In the genomic region with DNA sequence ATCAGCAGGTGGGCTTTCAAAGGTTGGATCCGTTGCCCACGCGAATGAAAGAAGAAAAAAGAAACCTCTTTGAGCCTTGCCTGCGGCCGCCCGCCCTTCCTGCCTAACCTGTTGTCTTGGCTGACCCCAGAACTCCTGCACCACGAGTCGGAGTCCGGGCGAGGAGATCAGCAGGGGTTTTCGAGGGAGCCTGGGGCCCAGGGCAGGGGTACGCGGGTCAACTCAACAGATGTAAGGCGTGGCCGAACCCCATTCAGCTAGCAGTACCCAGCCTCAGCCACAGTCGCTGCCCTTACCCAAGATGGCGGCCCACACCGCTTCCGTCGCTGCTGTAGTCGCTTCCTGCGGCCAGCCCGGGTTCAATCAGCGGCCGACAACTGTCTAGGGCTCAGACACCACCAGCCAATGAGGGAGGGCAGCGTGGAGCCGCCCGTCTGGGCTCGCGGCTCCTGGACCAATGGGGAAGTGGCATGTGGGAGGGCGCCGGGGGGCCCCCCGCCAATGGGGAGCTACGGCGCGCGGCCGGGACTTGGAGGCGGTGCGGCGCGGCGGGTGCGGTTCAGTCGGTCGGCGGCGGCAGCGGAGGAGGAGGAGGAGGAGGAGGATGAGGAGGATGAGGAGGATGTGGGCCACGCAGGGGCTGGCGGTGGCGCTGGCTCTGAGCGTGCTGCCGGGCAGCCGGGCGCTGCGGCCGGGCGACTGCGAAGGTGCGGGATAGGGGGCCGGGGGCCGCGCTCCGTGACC, we compare ENCODE assay signal across 1 cellular context.
TF ChIP-seq lines count a peak whose summit lies in the region.

Gene MANF, plus strand, starts transcription at position 562 of the 744 bp plus-strand sequence. Its CDS starts 52 bp downstream, at position 614.

TF ChIP-seq in K562, 482 proteins besides CTCF, POLR2A, EP300 and RAD21 (continued from another document and continues in another):
- TF ChIP-seq BRD9 (IDR thresholded peaks at IDR 0.05; ENCODE audit: low read depth, partially characterized antibody) (peak; percentile 36), ASH1L (IDR thresholded peaks at IDR 0.05; ENCODE audit: borderline replicate concordance, low read depth, partially characterized antibody) (peak; percentile 94), ZFP36 (IDR thresholded peaks at IDR 0.05; ENCODE audit: low read depth, low read length, partially characterized antibody) (peak; percentile 8), THRA (IDR thresholded peaks at IDR 0.05) (no peak), ELF1 (tag; IDR thresholded peaks at IDR 0.05) (0 out of 2 replicates have a peak, but pooled peaks have one; percentile 14), HNRNPK (IDR thresholded peaks at IDR 0.05; ENCODE audit: low read depth, low read length, poor library complexity, severe bottlenecking) (no peak), CEBPG (CRISPR knock-in tag; IDR thresholded peaks at IDR 0.05) (no peak), CEBPG (tag; conservative IDR thresholded peaks at IDR 0.05 in 1 of 2, IDR thresholded peaks at IDR 0.05 in 1 of 2) (no peak), CBFB (CRISPR knock-in tag; IDR thresholded peaks at IDR 0.05) (no peak), ZBTB33 (CRISPR knock-in tag; IDR thresholded peaks at IDR 0.05) (0 out of 2 replicates have a peak, but pooled peaks have one; percentile 24), CEBPZ (IDR thresholded peaks at IDR 0.05; ENCODE audit: borderline replicate concordance, low read depth, low read length) (peak; percentile 67; the same call in 1 of the 2 replicates), TSC22D4 (tag; IDR thresholded peaks at IDR 0.05) (no peak), PYGO2 (tag; IDR thresholded peaks at IDR 0.05) (no peak), ZNF778 (CRISPR knock-in tag; IDR thresholded peaks at IDR 0.05) (no peak), KDM1A (IDR thresholded peaks at IDR 0.05) (no peak), ZNF764 (CRISPR knock-in tag; IDR thresholded peaks at IDR 0.05; ENCODE audit: low read depth) (no peak), ZNF197 (CRISPR knock-in tag; IDR thresholded peaks at IDR 0.05; ENCODE audit: low read depth) (no peak), ZNF316 (IDR thresholded peaks at IDR 0.05) (peak; percentile 81), SIN3B (IDR thresholded peaks at IDR 0.05; ENCODE audit: low read depth) (peak; percentile 67; the same call in 1 of the 2 replicates), KLF13 (tag; IDR thresholded peaks at IDR 0.05; ENCODE audit: borderline replicate concordance, low read depth) (no peak), FOSL1 (tag; conservative IDR thresholded peaks at IDR 0.05) (no peak), U2AF1 (optimal IDR thresholded peaks at IDR 0.05; ENCODE audit: low read depth, low read length) (no peak), GATAD2A (IDR thresholded peaks at IDR 0.05) (no peak), ZNF785 (CRISPR knock-in tag; IDR thresholded peaks at IDR 0.05) (no peak), RBM17 (IDR thresholded peaks at IDR 0.05; ENCODE audit: borderline replicate concordance, low read depth, low read length) (no peak), TAF9B (IDR thresholded peaks at IDR 0.05; ENCODE audit: partially characterized antibody) (peak; percentile 68), NELFE (IDR thresholded peaks at IDR 0.05; ENCODE audit: insufficient read depth, insufficient read length) (no peak), ZNF57 (CRISPR knock-in tag; IDR thresholded peaks at IDR 0.05) (no peak), ILF3 (IDR thresholded peaks at IDR 0.05; ENCODE audit: borderline replicate concordance) (no peak), EHMT2 (IDR thresholded peaks at IDR 0.05) (peak; percentile 26; the same call in 1 of the 2 replicates), SP2 (IDR thresholded peaks at IDR 0.05; ENCODE audit: extremely low read depth, low read depth, low read length, poor library complexity, severe bottlenecking) (peak; percentile 78), ETV1 (tag; conservative IDR thresholded peaks at IDR 0.05; ENCODE audit: low read depth) (0 out of 2 replicates have a peak, but pooled peaks have one; percentile 39), SP1 (CRISPR knock-in tag; IDR thresholded peaks at IDR 0.05) (peak; percentile 80), PHTF2 (CRISPR knock-in tag; IDR thresholded peaks at IDR 0.05) (no peak), CBX2 (IDR thresholded peaks at IDR 0.05; ENCODE audit: insufficient read depth, low read length, poor library complexity, severe bottlenecking) (no peak), ZBED1 (IDR thresholded peaks at IDR 0.05) (no peak; the same call in 1 of the 2 replicates), ZNF668 (CRISPR knock-in tag; IDR thresholded peaks at IDR 0.05) (no peak), TRIM24 (IDR thresholded peaks at IDR 0.05) (no peak), HOMEZ (CRISPR knock-in tag; IDR thresholded peaks at IDR 0.05) (no peak), SMARCC2 (IDR thresholded peaks at IDR 0.05; ENCODE audit: low read depth) (no peak), RFX1 (IDR thresholded peaks at IDR 0.05) (no peak), NBN (IDR thresholded peaks at IDR 0.05; ENCODE audit: low read depth) (no peak)
- TF ChIP-seq, protein P1, sequence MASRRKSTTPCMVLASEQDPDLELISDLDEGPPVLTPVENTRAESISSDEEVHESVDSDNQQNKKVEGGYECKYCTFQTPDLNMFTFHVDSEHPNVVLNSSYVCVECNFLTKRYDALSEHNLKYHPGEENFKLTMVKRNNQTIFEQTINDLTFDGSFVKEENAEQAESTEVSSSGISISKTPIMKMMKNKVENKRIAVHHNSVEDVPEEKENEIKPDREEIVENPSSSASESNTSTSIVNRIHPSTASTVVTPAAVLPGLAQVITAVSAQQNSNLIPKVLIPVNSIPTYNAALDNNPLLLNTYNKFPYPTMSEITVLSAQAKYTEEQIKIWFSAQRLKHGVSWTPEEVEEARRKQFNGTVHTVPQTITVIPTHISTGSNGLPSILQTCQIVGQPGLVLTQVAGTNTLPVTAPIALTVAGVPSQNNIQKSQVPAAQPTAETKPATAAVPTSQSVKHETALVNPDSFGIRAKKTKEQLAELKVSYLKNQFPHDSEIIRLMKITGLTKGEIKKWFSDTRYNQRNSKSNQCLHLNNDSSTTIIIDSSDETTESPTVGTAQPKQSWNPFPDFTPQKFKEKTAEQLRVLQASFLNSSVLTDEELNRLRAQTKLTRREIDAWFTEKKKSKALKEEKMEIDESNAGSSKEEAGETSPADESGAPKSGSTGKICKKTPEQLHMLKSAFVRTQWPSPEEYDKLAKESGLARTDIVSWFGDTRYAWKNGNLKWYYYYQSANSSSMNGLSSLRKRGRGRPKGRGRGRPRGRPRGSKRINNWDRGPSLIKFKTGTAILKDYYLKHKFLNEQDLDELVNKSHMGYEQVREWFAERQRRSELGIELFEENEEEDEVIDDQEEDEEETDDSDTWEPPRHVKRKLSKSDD (conservative IDR thresholded peaks at IDR 0.05; ENCODE audit: low read length): no peak
- TF ChIP-seq, protein P2, sequence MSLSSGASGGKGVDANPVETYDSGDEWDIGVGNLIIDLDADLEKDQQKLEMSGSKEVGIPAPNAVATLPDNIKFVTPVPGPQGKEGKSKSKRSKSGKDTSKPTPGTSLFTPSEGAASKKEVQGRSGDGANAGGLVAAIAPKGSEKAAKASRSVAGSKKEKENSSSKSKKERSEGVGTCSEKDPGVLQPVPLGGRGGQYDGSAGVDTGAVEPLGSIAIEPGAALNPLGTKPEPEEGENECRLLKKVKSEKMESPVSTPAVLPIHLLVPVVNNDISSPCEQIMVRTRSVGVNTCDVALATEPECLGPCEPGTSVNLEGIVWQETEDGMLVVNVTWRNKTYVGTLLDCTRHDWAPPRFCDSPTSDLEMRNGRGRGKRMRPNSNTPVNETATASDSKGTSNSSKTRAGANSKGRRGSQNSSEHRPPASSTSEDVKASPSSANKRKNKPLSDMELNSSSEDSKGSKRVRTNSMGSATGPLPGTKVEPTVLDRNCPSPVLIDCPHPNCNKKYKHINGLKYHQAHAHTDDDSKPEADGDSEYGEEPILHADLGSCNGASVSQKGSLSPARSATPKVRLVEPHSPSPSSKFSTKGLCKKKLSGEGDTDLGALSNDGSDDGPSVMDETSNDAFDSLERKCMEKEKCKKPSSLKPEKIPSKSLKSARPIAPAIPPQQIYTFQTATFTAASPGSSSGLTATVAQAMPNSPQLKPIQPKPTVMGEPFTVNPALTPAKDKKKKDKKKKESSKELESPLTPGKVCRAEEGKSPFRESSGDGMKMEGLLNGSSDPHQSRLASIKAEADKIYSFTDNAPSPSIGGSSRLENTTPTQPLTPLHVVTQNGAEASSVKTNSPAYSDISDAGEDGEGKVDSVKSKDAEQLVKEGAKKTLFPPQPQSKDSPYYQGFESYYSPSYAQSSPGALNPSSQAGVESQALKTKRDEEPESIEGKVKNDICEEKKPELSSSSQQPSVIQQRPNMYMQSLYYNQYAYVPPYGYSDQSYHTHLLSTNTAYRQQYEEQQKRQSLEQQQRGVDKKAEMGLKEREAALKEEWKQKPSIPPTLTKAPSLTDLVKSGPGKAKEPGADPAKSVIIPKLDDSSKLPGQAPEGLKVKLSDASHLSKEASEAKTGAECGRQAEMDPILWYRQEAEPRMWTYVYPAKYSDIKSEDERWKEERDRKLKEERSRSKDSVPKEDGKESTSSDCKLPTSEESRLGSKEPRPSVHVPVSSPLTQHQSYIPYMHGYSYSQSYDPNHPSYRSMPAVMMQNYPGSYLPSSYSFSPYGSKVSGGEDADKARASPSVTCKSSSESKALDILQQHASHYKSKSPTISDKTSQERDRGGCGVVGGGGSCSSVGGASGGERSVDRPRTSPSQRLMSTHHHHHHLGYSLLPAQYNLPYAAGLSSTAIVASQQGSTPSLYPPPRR (CRISPR knock-in tag; IDR thresholded peaks at IDR 0.05; ENCODE audit: borderline replicate concordance): no peak
- TF ChIP-seq, protein P3, sequence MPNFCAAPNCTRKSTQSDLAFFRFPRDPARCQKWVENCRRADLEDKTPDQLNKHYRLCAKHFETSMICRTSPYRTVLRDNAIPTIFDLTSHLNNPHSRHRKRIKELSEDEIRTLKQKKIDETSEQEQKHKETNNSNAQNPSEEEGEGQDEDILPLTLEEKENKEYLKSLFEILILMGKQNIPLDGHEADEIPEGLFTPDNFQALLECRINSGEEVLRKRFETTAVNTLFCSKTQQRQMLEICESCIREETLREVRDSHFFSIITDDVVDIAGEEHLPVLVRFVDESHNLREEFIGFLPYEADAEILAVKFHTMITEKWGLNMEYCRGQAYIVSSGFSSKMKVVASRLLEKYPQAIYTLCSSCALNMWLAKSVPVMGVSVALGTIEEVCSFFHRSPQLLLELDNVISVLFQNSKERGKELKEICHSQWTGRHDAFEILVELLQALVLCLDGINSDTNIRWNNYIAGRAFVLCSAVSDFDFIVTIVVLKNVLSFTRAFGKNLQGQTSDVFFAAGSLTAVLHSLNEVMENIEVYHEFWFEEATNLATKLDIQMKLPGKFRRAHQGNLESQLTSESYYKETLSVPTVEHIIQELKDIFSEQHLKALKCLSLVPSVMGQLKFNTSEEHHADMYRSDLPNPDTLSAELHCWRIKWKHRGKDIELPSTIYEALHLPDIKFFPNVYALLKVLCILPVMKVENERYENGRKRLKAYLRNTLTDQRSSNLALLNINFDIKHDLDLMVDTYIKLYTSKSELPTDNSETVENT (CRISPR knock-in tag; IDR thresholded peaks at IDR 0.05): no peak
